Comparison of ENCODE assay signal across 26 cellular contexts in the genomic region with DNA sequence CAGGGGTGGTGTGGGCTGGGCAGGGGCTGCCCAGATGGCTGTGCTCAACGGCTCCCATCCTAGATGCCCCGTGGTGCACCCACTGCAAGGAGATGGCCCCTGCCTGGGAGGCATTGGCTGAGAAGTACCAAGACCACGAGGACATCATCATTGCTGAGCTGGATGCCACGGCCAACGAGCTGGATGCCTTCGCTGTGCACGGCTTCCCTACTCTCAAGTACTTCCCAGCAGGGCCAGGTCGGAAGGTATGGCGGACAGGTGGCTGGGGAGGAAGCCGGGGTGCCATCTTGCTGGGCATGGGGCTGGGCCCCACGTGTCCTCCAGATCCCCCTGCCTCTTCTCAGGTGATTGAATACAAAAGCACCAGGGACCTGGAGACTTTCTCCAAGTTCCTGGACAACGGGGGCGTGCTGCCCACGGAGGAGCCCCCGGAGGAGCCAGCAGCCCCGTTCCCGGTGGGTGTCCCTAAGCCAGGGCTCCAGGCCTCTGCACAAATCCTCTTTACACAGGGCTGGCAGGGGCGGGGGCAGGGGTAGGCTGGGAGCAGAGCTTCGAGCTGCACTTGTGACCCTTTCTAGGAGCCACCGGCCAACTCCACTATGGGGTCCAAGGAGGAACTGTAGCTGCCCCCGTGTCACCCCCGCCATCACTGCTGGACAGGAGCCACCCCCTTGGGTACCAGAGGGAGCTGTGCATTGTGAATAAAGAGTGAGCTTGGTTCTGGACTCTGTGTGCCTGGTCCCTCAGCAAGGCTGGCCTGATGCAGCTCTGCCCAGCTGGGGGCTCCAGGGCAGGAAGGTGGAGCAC. TPM values are rescaled to one million over a fixed set of nuclear protein-coding genes. Genes with fewer than 3 reads are reported as not detected.
"Had no signal": no experiment of that assay in that cellular context is flagged by ENCODE, and none has a peak within 500 bp of the region (broad histone marks: within the 10 kb centered on the region; RNA-seq: fewer than 3 reads in every experiment).

No MANE protein-coding gene starts in this region.

- H3K4me2 ChIP-seq: PC-9 had no signal

- H3K4me3 ChIP-seq: ascending aorta, PC-9 had no signal

- H3K27me3 Mint-ChIP-seq: activated CD4-positive, alpha-beta memory T cell treated with anti-CD3 and anti-CD28 coated beads, Interleukin-2, amount 10 ng/mL, durations not matched to agents 7 days and 5 days; activated T-helper 17 cell treated with anti-CD3 and anti-CD28 coated beads, Interleukin-2, amount 50 U/mL, for 72 hours had no signal

- H3K27me3 ChIP-seq: ascending aorta had no signal

- H3K9me3 ChIP-seq: ascending aorta had no signal

- FAIRE-seq: RCC 7860 had no signal

- DNase-seq: activated CD4-positive, alpha-beta memory T cell treated with anti-CD3 and anti-CD28 coated beads, Interleukin-2, amount 10 ng/mL, durations not matched to agents 7 days and 5 days; activated CD4-positive, alpha-beta T cell treated with anti-CD3 and anti-CD28 coated beads for 36 hours; activated effector memory CD4-positive, alpha-beta T cell treated with anti-CD3 and anti-CD28 coated beads, Interleukin-2, amount 50 U/mL, for 16 hours; activated naive CD4-positive, alpha-beta T cell; activated naive CD4-positive, alpha-beta T cell treated with anti-CD3 and anti-CD28 coated beads, Interleukin-2, amount 50 U/mL, for 16 hours; activated naive CD8-positive, alpha-beta T cell treated with anti-CD3 and anti-CD28 coated beads for 36 hours; activated T-cell treated with anti-CD3 and anti-CD28 coated beads, Interleukin-2, amount 50 U/mL, for 1 hour; activated T-cell treated with anti-CD3 and anti-CD28 coated beads, Interleukin-2, amount 50 U/mL, for 72 hours; amniotic stem cell; NCI-H2029 treated with DMSO at 0.1 percent for 48 hours; NCI-H510A; NCI-H526 treated with DMSO at 0.1 percent for 48 hours; PC-9; Right ventricle myocardium superior; SW 1271; T-helper 1 cell; T-helper 2 cell; T-helper 9 cell had no signal

- H3K27ac Mint-ChIP-seq: activated CD4-positive, alpha-beta memory T cell treated with anti-CD3 and anti-CD28 coated beads, Interleukin-2, amount 10 ng/mL, durations not matched to agents 7 days and 5 days; activated CD4-positive, alpha-beta T cell treated with anti-CD3 and anti-CD28 coated beads for 36 hours; activated naive CD8-positive, alpha-beta T cell treated with anti-CD3 and anti-CD28 coated beads for 36 hours; activated T-cell treated with anti-CD3 and anti-CD28 coated beads, Interleukin-2, amount 50 U/mL, for 72 hours; activated T-helper 17 cell treated with anti-CD3 and anti-CD28 coated beads, Interleukin-2, amount 50 U/mL, for 72 hours; WTC11 had no signal

- H3K9me3 Mint-ChIP-seq: activated CD4-positive, alpha-beta memory T cell treated with anti-CD3 and anti-CD28 coated beads, Interleukin-2, amount 10 ng/mL, durations not matched to agents 7 days and 5 days; activated naive CD8-positive, alpha-beta T cell treated with anti-CD3 and anti-CD28 coated beads for 36 hours; activated T-cell treated with anti-CD3 and anti-CD28 coated beads, Interleukin-2, amount 50 U/mL, for 72 hours; activated T-helper 17 cell treated with anti-CD3 and anti-CD28 coated beads, Interleukin-2, amount 50 U/mL, for 72 hours; WTC11 had no signal

- H3K4me1 ChIP-seq: ascending aorta had no signal

- H2AFZ ChIP-seq: PC-9 had no signal

- H3K27ac ChIP-seq: ascending aorta, PC-9 had no signal

- H3K4me1 Mint-ChIP-seq: activated CD4-positive, alpha-beta memory T cell treated with anti-CD3 and anti-CD28 coated beads, Interleukin-2, amount 10 ng/mL, durations not matched to agents 7 days and 5 days; activated CD4-positive, alpha-beta T cell treated with anti-CD3 and anti-CD28 coated beads for 36 hours; activated naive CD8-positive, alpha-beta T cell treated with anti-CD3 and anti-CD28 coated beads for 36 hours; activated T-helper 17 cell treated with anti-CD3 and anti-CD28 coated beads, Interleukin-2, amount 50 U/mL, for 72 hours; WTC11 had no signal

- ATAC-seq: activated CD4-positive, alpha-beta T cell treated with anti-CD3 and anti-CD28 coated beads for 36 hours; activated CD4-positive, CD25-positive, alpha-beta regulatory T cell treated with anti-CD3 and anti-CD28 coated beads, Interleukin-2, amount 50 U/mL, for 24 hours; activated T-cell treated with anti-CD3 and anti-CD28 coated beads, Interleukin-2, amount 50 U/mL, for 72 hours; activated T-helper 17 cell treated with anti-CD3 and anti-CD28 coated beads, Interleukin-2, amount 50 U/mL, for 72 hours; WTC11 had no signal

- H3K4me3 Mint-ChIP-seq: activated CD4-positive, alpha-beta memory T cell treated with anti-CD3 and anti-CD28 coated beads, Interleukin-2, amount 10 ng/mL, durations not matched to agents 7 days and 5 days; activated CD4-positive, alpha-beta T cell treated with anti-CD3 and anti-CD28 coated beads for 36 hours; activated naive CD8-positive, alpha-beta T cell treated with anti-CD3 and anti-CD28 coated beads for 36 hours; activated T-cell treated with anti-CD3 and anti-CD28 coated beads, Interleukin-2, amount 50 U/mL, for 72 hours; activated T-helper 17 cell treated with anti-CD3 and anti-CD28 coated beads, Interleukin-2, amount 50 U/mL, for 72 hours; WTC11 had no signal

RNA-seq across cellular contexts. Expression of a gene that starts 3.7 kb away (rescaled TPM):
- total RNA-seq: activated CD4-positive, alpha-beta memory T cell treated with anti-CD3 and anti-CD28 coated beads, Interleukin-2, amount 10 ng/mL, durations not matched to agents 7 days and 5 days; activated CD4-positive, alpha-beta T cell treated with anti-CD3 and anti-CD28 coated beads for 36 hours; activated CD8-positive, alpha-beta memory T cell treated with anti-CD3 and anti-CD28 coated beads for 36 hours; activated naive CD8-positive, alpha-beta T cell treated with anti-CD3 and anti-CD28 coated beads for 36 hours; activated T-helper 17 cell treated with anti-CD3 and anti-CD28 coated beads, Interleukin-2, amount 50 U/mL, for 72 hours; ascending aorta; OCI-LY7; PC-9 had no signal

RNA-seq across cellular contexts. Expression of a gene that starts 6.3 kb away (rescaled TPM):
- total RNA-seq: activated CD4-positive, alpha-beta memory T cell treated with anti-CD3 and anti-CD28 coated beads, Interleukin-2, amount 10 ng/mL, durations not matched to agents 7 days and 5 days; activated CD4-positive, alpha-beta T cell treated with anti-CD3 and anti-CD28 coated beads for 36 hours; activated CD8-positive, alpha-beta memory T cell treated with anti-CD3 and anti-CD28 coated beads for 36 hours; activated naive CD8-positive, alpha-beta T cell treated with anti-CD3 and anti-CD28 coated beads for 36 hours; activated T-helper 17 cell treated with anti-CD3 and anti-CD28 coated beads, Interleukin-2, amount 50 U/mL, for 72 hours; ascending aorta; M059J; OCI-LY7; PC-9 had no signal

RNA-seq across cellular contexts. Expression of a gene that starts 10.9 kb away (rescaled TPM):
- total RNA-seq: activated naive CD8-positive, alpha-beta T cell treated with anti-CD3 and anti-CD28 coated beads for 36 hours; M059J; OCI-LY7; PC-9 had no signal
